8 cellular contexts compared by ENCODE assay signal in genomic region chr1:149844096-149844495, GRCh38. TPM values are rescaled to one million over a fixed set of nuclear protein-coding genes. Genes with fewer than 3 reads are reported as not detected.
DNase-seq lines count a peak whose midpoint lies in the region; ATAC-seq and TF ChIP-seq lines count a peak whose summit lies in the region.

No MANE protein-coding gene starts in this region.

- peak overlapping the region; percentile 88 to 97 (median 91) for H3K4me3 Mint-ChIP-seq in CD8-positive, alpha-beta memory T cell
- H3K4me3 Mint-ChIP-seq in mesothelial cell of epicardium, result peak overlapping the region; percentile 72

- POLR2A ChIA-PET in CD8-positive, alpha-beta memory T cell (lab: Charles Lee), result interaction anchor here (1.1 to 8.0 kb wide), 3 partner anchors 41 to 165 kb away, joined by 3 to 177 read pairs (median 4); a partner anchor contains a TSS

- peak in 2 of 5 donors; percentile 3 to 45 for DNase-seq in CD8-positive, alpha-beta memory T cell
- DNase-seq in NB4 (ENCODE audit: low read depth) (peak; percentile 69), breast epithelium (ENCODE audit: low spot score in 2 of 2) (no peak), mesothelial cell of epicardium (ENCODE audit: low spot score in 2 of 2, unreplicated experiment in 2 of 2) (no peak), nucleus accumbens (lab: John Stamatoyannopoulos, UW) (no peak), testis (no peak), DMS 273 (lab: John Stamatoyannopoulos, UW; ENCODE audit: unreplicated experiment) (no peak)

- peaks cover 45 to 57% (median 54%) of the 10 kb centered on the region in 3 donors for H3K4me1 Mint-ChIP-seq in CD8-positive, alpha-beta memory T cell
- peaks cover 40% of the 10 kb centered on the region for H3K4me1 Mint-ChIP-seq in mesothelial cell of epicardium

- peak overlapping the region; percentile 85 for H3K4me3 ChIP-seq in CD8-positive, alpha-beta memory T cell (ENCODE audit: low read length)
- peak overlapping the region; percentile 83 for H3K4me3 ChIP-seq in NB4 (ENCODE audit: low read depth, low read length)
- peak overlapping the region; percentile 46 to 67 (median 58) for H3K4me3 ChIP-seq in breast epithelium
- H3K4me3 ChIP-seq in testis, result peak overlapping the region in 1 of 2 donors; percentile 43

- peaks cover 0 to 32% (median 3%) of the 10 kb centered on the region in 3 donors for H3K36me3 Mint-ChIP-seq in CD8-positive, alpha-beta memory T cell
- no peaks in the 10 kb centered on the region for H3K36me3 Mint-ChIP-seq in mesothelial cell of epicardium

- TF ChIP-seq CTCF in NB4 (IDR thresholded peaks at IDR 0.05; ENCODE audit: low read depth, low read length) (no peak), breast epithelium (IDR thresholded peaks at IDR 0.05) (no peak), mesothelial cell of epicardium (IDR thresholded peaks at IDR 0.05; ENCODE audit: unreplicated experiment) (no peak), testis (IDR thresholded peaks at IDR 0.05) (no peak)

- no peak for ATAC-seq in HG03159 (IDR thresholded peaks at IDR 0.05; ENCODE audit: unreplicated experiment)

- no peaks in the 10 kb centered on the region for H3K36me3 ChIP-seq in CD8-positive, alpha-beta memory T cell (ENCODE audit: insufficient read depth, low read length)
- H3K36me3 ChIP-seq in breast epithelium (no peaks in the 10 kb centered on the region), testis (ENCODE audit: low read depth, missing control alignments) (no peaks in the 10 kb centered on the region)

- H3K27me3 ChIP-seq in CD8-positive, alpha-beta memory T cell (ENCODE audit: insufficient read depth, low read length, poor library complexity, severe bottlenecking), result no peaks in the 10 kb centered on the region
- no peaks in the 10 kb centered on the region for H3K27me3 ChIP-seq in breast epithelium
- H3K27me3 ChIP-seq in testis, result no peaks in the 10 kb centered on the region

- H3K27ac Mint-ChIP-seq in CD8-positive, alpha-beta memory T cell, result peak overlapping the region; percentile 83 to 95 (median 88)
- peak overlapping the region; percentile 89 for H3K27ac Mint-ChIP-seq in mesothelial cell of epicardium

- TF ChIP-seq POLR2A in NB4 (IDR thresholded peaks at IDR 0.05; ENCODE audit: extremely low read depth, insufficient read length) (no peak), breast epithelium (IDR thresholded peaks at IDR 0.05) (no peak), testis (IDR thresholded peaks at IDR 0.05) (no peak)

- H3K27ac ChIP-seq in CD8-positive, alpha-beta memory T cell (ENCODE audit: low read depth, low read length), result peak overlapping the region; percentile 85
- peak overlapping the region in 1 of 2 donors; percentile 75 for H3K27ac ChIP-seq in breast epithelium
- no peak overlapping the region for H3K27ac ChIP-seq in testis

- 44 to 45% methylated on average over 3 of the region's 3 CpGs for WGBS in testis, 2 donors

- H3K9me3 ChIP-seq in CD8-positive, alpha-beta memory T cell (ENCODE audit: low read length), result no peaks in the 10 kb centered on the region
- H3K9me3 ChIP-seq in breast epithelium, result no peaks in the 10 kb centered on the region
- no peaks in the 10 kb centered on the region for H3K9me3 ChIP-seq in testis

- no peaks in the 10 kb centered on the region for H3K27me3 Mint-ChIP-seq in CD8-positive, alpha-beta memory T cell
- no peaks in the 10 kb centered on the region for H3K27me3 Mint-ChIP-seq in mesothelial cell of epicardium (ENCODE audit: low read depth)

- H3K9me3 Mint-ChIP-seq in CD8-positive, alpha-beta memory T cell, result no peaks in the 10 kb centered on the region
- no peaks in the 10 kb centered on the region for H3K9me3 Mint-ChIP-seq in mesothelial cell of epicardium

- intact Hi-C loops in breast epithelium (cut with DNase I; ENCODE audit: low total_unique reads) (no loop called here), testis (cut with DNase I; ENCODE audit: low total_unique reads) (no loop called here)

- CTCF ChIA-PET in CD8-positive, alpha-beta memory T cell (lab: Charles Lee), result interaction anchor here (1.0 to 1.3 kb wide), 2 partner anchors 42 to 44 kb away, joined by 4 to 9 read pairs; a partner anchor contains a TSS

- H3K4me1 ChIP-seq in CD8-positive, alpha-beta memory T cell (ENCODE audit: insufficient read depth, low read length), result peaks cover 44% of the 10 kb centered on the region
- peaks cover 4 to 6% of the 10 kb centered on the region in 2 donors for H3K4me1 ChIP-seq in breast epithelium
- peaks cover 12% of the 10 kb centered on the region for H3K4me1 ChIP-seq in testis

RNA-seq across cellular contexts. Expression of gene BOLA1, which starts 55.3 kb away (rescaled TPM):
- 10 to 100 TPM; 27.3 to 28.4 TPM for total RNA-seq in CD8-positive, alpha-beta memory T cell
- polyA plus RNA-seq in CD8-positive, alpha-beta memory T cell, result 31.6 TPM
- 10 to 100 TPM; 29.5 to 34.0 (median 33.4) TPM for total RNA-seq in breast epithelium
- total RNA-seq in mesothelial cell of epicardium, result 11.6 to 12.4 TPM (median 11.7 TPM) in 3 replicates
- total RNA-seq in testis, result 10 to 100 TPM; 30.6 to 33.5 TPM
- 16.7 TPM for polyA plus RNA-seq in testis (ENCODE audit: insufficient read depth, low read depth, low replicate concordance)
